Comparison of ENCODE assay signal across 1 cellular context in genomic region chr7:51344406-51344805, GRCh38.
TF ChIP-seq lines count a peak whose summit lies in the region.

No MANE protein-coding gene starts in this region.

TF ChIP-seq in H1, 55 proteins besides CTCF, POLR2A, EP300 and RAD21 (continued from another document):
- TF ChIP-seq CHD7 (IDR thresholded peaks at IDR 0.05; ENCODE audit: insufficient replicate concordance, low read length), result no peak
- TF ChIP-seq GABPA (IDR thresholded peaks at IDR 0.05; ENCODE audit: borderline replicate concordance, insufficient read depth, low read length), result no peak
- TF ChIP-seq ATF2 (IDR thresholded peaks at IDR 0.05; ENCODE audit: low read length), result no peak
- no peak for TF ChIP-seq RNF2 (IDR thresholded peaks at IDR 0.05; ENCODE audit: borderline replicate concordance, low read depth, low read length, missing control alignments, poor library complexity, severe bottlenecking)
- TF ChIP-seq USF2 (IDR thresholded peaks at IDR 0.05; ENCODE audit: low read length), result no peak
- no peak for TF ChIP-seq ASH2L (IDR thresholded peaks at IDR 0.05; ENCODE audit: low read length)
- TF ChIP-seq POLR2AphosphoS5 (IDR thresholded peaks at IDR 0.05; ENCODE audit: low read depth, low read length), result no peak
- no peak for TF ChIP-seq CTBP2 (IDR thresholded peaks at IDR 0.05; ENCODE audit: borderline replicate concordance, insufficient read depth, insufficient read length, low read length)
- no peak for TF ChIP-seq PHF8 (conservative IDR thresholded peaks at IDR 0.05; ENCODE audit: low read depth, low read length)
- no peak for TF ChIP-seq KDM1A (IDR thresholded peaks at IDR 0.05; ENCODE audit: borderline replicate concordance, low read length)
- no peak for TF ChIP-seq TEAD4 (IDR thresholded peaks at IDR 0.05; ENCODE audit: low read depth, low read length)
- TF ChIP-seq SIN3A (conservative IDR thresholded peaks at IDR 0.05 in 1 of 2, IDR thresholded peaks at IDR 0.05 in 1 of 2; ENCODE audit: low read depth in 1 of 2, low read length in 2 of 2), result no peak
- TF ChIP-seq TAF1 (IDR thresholded peaks at IDR 0.05; ENCODE audit: low read depth, low read length), result no peak
